ENCODE assay signal across 9 cellular contexts in genomic region chr2:28445448-28446258, GRCh38. TPM values are rescaled to one million over a fixed set of nuclear protein-coding genes. Genes with fewer than 3 reads are reported as not detected.
DNase-seq lines count a peak whose midpoint lies in the region; ATAC-seq, FAIRE-seq and TF ChIP-seq lines count a peak whose summit lies in the region.
"Had no signal": no experiment of that assay in that cellular context is flagged by ENCODE, and none has a peak within 500 bp of the region (broad histone marks: within the 10 kb centered on the region; RNA-seq: fewer than 3 reads in every experiment).

No MANE protein-coding gene starts in this region.

- no peak for TF ChIP-seq CTCF in HepG2 (CRISPR knock-in tag; IDR thresholded peaks at IDR 0.05)
- no peak for TF ChIP-seq CTCF in GM10266 (IDR thresholded peaks at IDR 0.05; ENCODE audit: control insufficient read depth, insufficient read depth, low read depth, missing control alignments)

- in situ Hi-C loops in HepG2 (cut with HindIII; ENCODE audit: extremely low pct_ligation_motif_present, low pct_unique_long_range_greater_than_20kb): no loop called here

- intact Hi-C loops in HepG2 (cut with micrococcal nuclease; ENCODE audit: unreplicated experiment): no loop called here

- CTCF ChIA-PET in HepG2 (lab: Yijun Ruan, JAX; ENCODE audit: low intra/inter-chr PET ratio, low total read pairs): no interaction called here

- 2% methylated on average over 4 of the region's 7 CpGs for WGBS in HepG2 (ENCODE audit: low lambda C conversion rate)

- TF ChIP-seq EP300 in HepG2 (IDR thresholded peaks at IDR 0.05; ENCODE audit: low read depth in 2 of 2, low read length in 2 of 2) (no peak), HepG2 (CRISPR knock-in tag; IDR thresholded peaks at IDR 0.05; ENCODE audit: borderline replicate concordance) (no peak)

- peak; percentile 96 for DNase-seq in A172 (ENCODE audit: low spot score)
- peak; percentile 76 for DNase-seq in HS-27A (ENCODE audit: low read depth)
- peak; percentile 61 for DNase-seq in activated naive CD4-positive, alpha-beta T cell treated with anti-CD3 and anti-CD28 coated beads, Interleukin-2, amount 50 U/mL, for 16 hours
- no peak for DNase-seq in HepG2 (ENCODE audit: low spot score)
- DNase-seq in retina: no peak
- no peak for DNase-seq in GM10266 (ENCODE audit: extremely low spot score)
- DNase-seq: pancreas had no signal

- no peak overlapping the region for H3K27ac ChIP-seq in HepG2 (ENCODE audit: extremely low read length, insufficient read depth, low read length)
- H3K27ac ChIP-seq: pancreas had no signal

- no peaks in the 10 kb centered on the region for H4K20me1 ChIP-seq in HepG2 (ENCODE audit: insufficient read depth, low read length)

- H3K4me1 ChIP-seq in HepG2 (ENCODE audit: insufficient read depth, low read length): no peaks in the 10 kb centered on the region
- H3K4me1 ChIP-seq: pancreas had no signal

- no peak overlapping the region for H3K4me3 ChIP-seq in HepG2 (replicated peaks in 1 of 3; ENCODE audit: insufficient read depth in 1 of 3, low read depth in 2 of 3, low read length in 3 of 3)
- H3K4me3 ChIP-seq: pancreas had no signal

- ATAC-seq in HepG2: no peak
- no peak for ATAC-seq in GM19467 (IDR thresholded peaks at IDR 0.05; ENCODE audit: unreplicated experiment)
- no peak for ATAC-seq in GM21526 (IDR thresholded peaks at IDR 0.05; ENCODE audit: low FRiP score, unreplicated experiment)

- H3K4me2 ChIP-seq in HepG2 (ENCODE audit: low read depth, low read length): no peak overlapping the region

- peaks cover 0 to 22% of the 10 kb centered on the region in 2 experiments; a peak in 3 of 5 replicates for H3K27me3 ChIP-seq in HepG2 (ENCODE audit: control insufficient read depth in 1 of 2, insufficient read depth in 2 of 2, low read length in 2 of 2)
- H3K27me3 ChIP-seq: pancreas had no signal

- TF ChIP-seq RAD21 in HepG2 (CRISPR knock-in tag; IDR thresholded peaks at IDR 0.05): no peak

- H3K36me3 ChIP-seq in HepG2 (replicated peaks in 1 of 2; ENCODE audit: control insufficient read depth in 1 of 2, insufficient read depth in 2 of 2, low read length in 2 of 2): no peaks in the 10 kb centered on the region
- H3K36me3 ChIP-seq: pancreas had no signal

- no peak for TF ChIP-seq POLR2A in HepG2 (IDR thresholded peaks at IDR 0.05; ENCODE audit: insufficient read depth in 1 of 2, low read depth in 2 of 2, low read length in 2 of 2)

- no peaks in the 10 kb centered on the region for H3K9me3 ChIP-seq in HepG2 (ENCODE audit: low read length)
- H3K9me3 ChIP-seq: pancreas had no signal

- POLR2A ChIA-PET in HepG2 (lab: Yijun Ruan, JAX): interaction anchor here (1.7 kb wide), 1 partner anchor 8 kb away, joined by 5 read pairs; no protein-coding TSS in a partner anchor

- no peak overlapping the region for H3K9ac ChIP-seq in HepG2 (ENCODE audit: insufficient read depth, low read depth, low read length)

- no peak overlapping the region for H2AFZ ChIP-seq in HepG2 (ENCODE audit: low read length)

- H3K79me2 ChIP-seq in HepG2 (ENCODE audit: insufficient read depth, low read length): no peaks in the 10 kb centered on the region

- FAIRE-seq in HepG2 (lab: Jason Lieb, UNC): no peak
- FAIRE-seq: pancreas had no signal

- no TSS peak for BruUV-seq in HepG2 (replicated peaks; lab: Mats Ljungman, UMichigan)

TF ChIP-seq in HepG2, 621 proteins besides CTCF, POLR2A, EP300 and RAD21 (continues in another document):
- TF ChIP-seq RFXAP (CRISPR knock-in tag; IDR thresholded peaks at IDR 0.05; ENCODE audit: borderline replicate concordance): no peak
- TF ChIP-seq, protein P1, sequence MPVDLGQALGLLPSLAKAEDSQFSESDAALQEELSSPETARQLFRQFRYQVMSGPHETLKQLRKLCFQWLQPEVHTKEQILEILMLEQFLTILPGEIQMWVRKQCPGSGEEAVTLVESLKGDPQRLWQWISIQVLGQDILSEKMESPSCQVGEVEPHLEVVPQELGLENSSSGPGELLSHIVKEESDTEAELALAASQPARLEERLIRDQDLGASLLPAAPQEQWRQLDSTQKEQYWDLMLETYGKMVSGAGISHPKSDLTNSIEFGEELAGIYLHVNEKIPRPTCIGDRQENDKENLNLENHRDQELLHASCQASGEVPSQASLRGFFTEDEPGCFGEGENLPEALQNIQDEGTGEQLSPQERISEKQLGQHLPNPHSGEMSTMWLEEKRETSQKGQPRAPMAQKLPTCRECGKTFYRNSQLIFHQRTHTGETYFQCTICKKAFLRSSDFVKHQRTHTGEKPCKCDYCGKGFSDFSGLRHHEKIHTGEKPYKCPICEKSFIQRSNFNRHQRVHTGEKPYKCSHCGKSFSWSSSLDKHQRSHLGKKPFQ (CRISPR knock-in tag; IDR thresholded peaks at IDR 0.05; ENCODE audit: insufficient replicate concordance): no peak

RNA-seq across cellular contexts. Expression of gene PLB1, which starts 50.2 kb away (rescaled TPM):
- 0.65 and 1.0 TPM in 2 replicates for total RNA-seq in A172 (2014; rRNA removed; shearing (Covaris generic))
- total RNA-seq in HepG2 (2016; rRNA removed; fragmentation: Illumina TruSeq; extraction: Trizol): 0.17 and 0.20 TPM in 2 replicates
- total RNA-seq in HepG2 (2016; cell fraction: cytosol; rRNA removed; fragmentation: Illumina TruSeq; extraction: Trizol; ENCODE audit: low read depth): 0.09 and 0.20 TPM in 2 replicates
- total RNA-seq in HepG2 (2016; cell fraction: insoluble cytoplasmic fraction; rRNA removed; fragmentation: Illumina TruSeq; extraction: Trizol): 0.12 and 0.41 TPM in 2 replicates
- total RNA-seq in HepG2 (2016; cell fraction: membrane; rRNA removed; fragmentation: Illumina TruSeq; extraction: Trizol): 0.25 and 0.31 TPM in 2 replicates
- 0.31 and 0.50 TPM in 2 replicates for total RNA-seq in HepG2 (2016; cell fraction: nucleus; rRNA removed; fragmentation: Illumina TruSeq; extraction: Trizol)
- polyA plus RNA-seq in HepG2 (2011; rRNA removed): 0.99 and 1.8 TPM in 2 replicates
- polyA plus RNA-seq in HepG2 (2011; cell fraction: cytosol; rRNA removed): 0.29 and 0.58 TPM in 2 replicates
- 4.4 and 5.8 TPM in 2 replicates for polyA plus RNA-seq in HepG2 (2011; cell fraction: nucleus; rRNA removed)
- 0.13 and 0.15 TPM in 2 replicates for polyA plus RNA-seq in HepG2 (2012)
- 0.06 and 0.43 TPM in 2 replicates for polyA plus RNA-seq in HepG2 (2016; cell fraction: cytosol; fragmentation: Illumina TruSeq; extraction: Trizol; ENCODE audit: low read depth)
- polyA plus RNA-seq in HepG2 (2016; cell fraction: insoluble cytoplasmic fraction; fragmentation: Illumina TruSeq; extraction: Trizol; ENCODE audit: low read depth): 0.14 and 0.59 TPM in 2 replicates
- 0.12 and 0.13 TPM in 2 replicates for polyA plus RNA-seq in HepG2 (2016; cell fraction: membrane; fragmentation: Illumina TruSeq; extraction: Trizol; ENCODE audit: low read depth)
- polyA plus RNA-seq in HepG2 (2016; cell fraction: nucleus; fragmentation: Illumina TruSeq; extraction: Trizol; ENCODE audit: insufficient read depth, low read depth): 0.21 and 0.93 TPM in 2 replicates
- 0.70 and 6.0 TPM in 2 replicates for polyA minus RNA-seq in HepG2 (2011; rRNA and poly(A)+ RNA removed; ENCODE audit: low replicate concordance)
- 0.20 and 0.88 TPM in 2 replicates for polyA minus RNA-seq in HepG2 (2011; cell fraction: cytosol; rRNA and poly(A)+ RNA removed)
- 2.1 and 3.5 TPM in 2 replicates for polyA minus RNA-seq in HepG2 (2011; cell fraction: nucleus; rRNA and poly(A)+ RNA removed)

RNA-seq across cellular contexts. Expression of gene FOSL2, which starts 53.0 kb away (rescaled TPM):
- 36.1 and 39.7 TPM in 2 replicates for total RNA-seq in A172 (2014; rRNA removed; shearing (Covaris generic))
- total RNA-seq in HepG2 (2016; rRNA removed; fragmentation: Illumina TruSeq; extraction: Trizol): 2.3 and 3.4 TPM in 2 replicates
- total RNA-seq in HepG2 (2016; cell fraction: cytosol; rRNA removed; fragmentation: Illumina TruSeq; extraction: Trizol; ENCODE audit: low read depth): 0.53 and 0.61 TPM in 2 replicates
- 2.2 and 4.1 TPM in 2 replicates for total RNA-seq in HepG2 (2016; cell fraction: insoluble cytoplasmic fraction; rRNA removed; fragmentation: Illumina TruSeq; extraction: Trizol)
- total RNA-seq in HepG2 (2016; cell fraction: membrane; rRNA removed; fragmentation: Illumina TruSeq; extraction: Trizol): 1.3 and 1.4 TPM in 2 replicates
- total RNA-seq in HepG2 (2016; cell fraction: nucleus; rRNA removed; fragmentation: Illumina TruSeq; extraction: Trizol): 3.7 and 5.1 TPM in 2 replicates
- polyA plus RNA-seq in HepG2 (2011; rRNA removed): 18.1 and 20.1 TPM in 2 replicates
- polyA plus RNA-seq in HepG2 (2011; cell fraction: cytosol; rRNA removed): 10.9 and 11.2 TPM in 2 replicates
- 37.0 and 47.3 TPM in 2 replicates for polyA plus RNA-seq in HepG2 (2011; cell fraction: nucleus; rRNA removed)
- polyA plus RNA-seq in HepG2 (2012): 25.1 and 31.2 TPM in 2 replicates
- 0.21 and 0.26 TPM in 2 replicates for polyA plus RNA-seq in HepG2 (2016; cell fraction: cytosol; fragmentation: Illumina TruSeq; extraction: Trizol; ENCODE audit: low read depth)
- 2.0 and 2.4 TPM in 2 replicates for polyA plus RNA-seq in HepG2 (2016; cell fraction: insoluble cytoplasmic fraction; fragmentation: Illumina TruSeq; extraction: Trizol; ENCODE audit: low read depth)
- 0.46 and 0.51 TPM in 2 replicates for polyA plus RNA-seq in HepG2 (2016; cell fraction: membrane; fragmentation: Illumina TruSeq; extraction: Trizol; ENCODE audit: low read depth)
- polyA plus RNA-seq in HepG2 (2016; cell fraction: nucleus; fragmentation: Illumina TruSeq; extraction: Trizol; ENCODE audit: insufficient read depth, low read depth): 3.9 and 4.9 TPM in 2 replicates
- polyA minus RNA-seq in HepG2 (2011; rRNA and poly(A)+ RNA removed; ENCODE audit: low replicate concordance): 62.9 and 84.8 TPM in 2 replicates
- 27.1 and 28.7 TPM in 2 replicates for polyA minus RNA-seq in HepG2 (2011; cell fraction: cytosol; rRNA and poly(A)+ RNA removed)
- 47.9 and 53.6 TPM in 2 replicates for polyA minus RNA-seq in HepG2 (2011; cell fraction: nucleus; rRNA and poly(A)+ RNA removed)

Comparison
In these comparisons a context has a peak if more than half of its experiments do, and no peak if none do; other contexts are left out.
1. DNase-seq: peak in A172 (single experiment), HS-27A (single experiment) and activated naive CD4-positive, alpha-beta T cell treated with anti-CD3 and anti-CD28 coated beads, Interleukin-2, amount 50 U/mL, for 16 hours (single experiment); none in HepG2 (single experiment), retina (single experiment) and GM10266 (single experiment).